ENCODE assay signal across 23 cellular contexts in the genomic region with DNA sequence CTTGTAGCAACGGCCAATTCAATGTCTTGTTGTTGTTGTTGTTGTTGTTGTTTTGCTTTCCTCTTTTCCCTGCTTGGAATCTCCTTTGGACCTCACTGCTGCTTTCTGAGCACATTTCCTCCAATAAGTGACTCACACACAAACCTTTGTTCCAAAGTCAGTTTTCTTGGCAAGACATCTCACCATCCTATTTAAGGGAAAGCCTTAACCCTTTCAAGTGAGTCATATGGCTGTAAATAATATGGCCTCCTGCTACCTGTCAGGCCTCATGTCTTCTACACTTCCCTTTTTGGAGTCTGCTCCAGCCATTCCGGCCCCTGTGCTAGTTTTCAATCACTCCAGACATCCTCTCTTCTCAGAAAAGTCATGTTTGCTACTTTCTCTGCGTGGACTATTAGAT.
DNase-seq lines count a peak whose midpoint lies in the region; ATAC-seq and TF ChIP-seq lines count a peak whose summit lies in the region.
"Had no signal": no experiment of that assay in that cellular context is flagged by ENCODE, and none has a peak within 500 bp of the region (broad histone marks: within the 10 kb centered on the region; RNA-seq: fewer than 3 reads in every experiment).

No MANE protein-coding gene starts in this region.

- TF ChIP-seq CTCF in upper lobe of right lung (IDR thresholded peaks at IDR 0.05): no peak

- intact Hi-C loops in upper lobe of right lung (cut with DNase I) (no loop called here), cardiac septum (cut with DNase I) (no loop called here)

- no peak overlapping the region for H3K27ac ChIP-seq in upper lobe of right lung
- H3K27ac ChIP-seq: BLaER1 treated with 17β-estradiol and CSF1 and Interleukin-3, amounts not matched to agents 10 nM and 100 nM; heart left ventricle; KMS-11; uterus had no signal

- no peaks in the 10 kb centered on the region for H3K36me3 ChIP-seq in upper lobe of right lung
- H3K36me3 ChIP-seq: BLaER1 treated with 17β-estradiol and CSF1 and Interleukin-3, amounts not matched to agents 10 nM and 100 nM; heart left ventricle; uterus had no signal

- H3K4me3 ChIP-seq in upper lobe of right lung: no peak overlapping the region
- H3K4me3 ChIP-seq: BLaER1 treated with 17β-estradiol and CSF1 and Interleukin-3, amounts not matched to agents 10 nM and 100 nM; heart left ventricle; uterus had no signal

- H3K4me1 ChIP-seq in upper lobe of right lung: no peaks in the 10 kb centered on the region
- H3K4me1 ChIP-seq: heart left ventricle, uterus had no signal

- DNase-seq in H4 (ENCODE audit: low spot score): peak; percentile 10
- peak; percentile 5 for DNase-seq in RKO (ENCODE audit: low spot score)
- DNase-seq in dermis blood vessel endothelial cell: peak; percentile 65
- peak; percentile 13 for DNase-seq in kidney tubule cell (ENCODE audit: low spot score)
- DNase-seq in upper lobe of right lung: no peak
- no peak for DNase-seq in cardiac septum (ENCODE audit: low spot score)
- DNase-seq: activated CD4-positive, alpha-beta T cell treated with anti-CD3 and anti-CD28 coated beads for 48 hours; activated CD8-positive, alpha-beta memory T cell treated with anti-CD3 and anti-CD28 coated beads, Interleukin-2, amount 10 ng/mL, durations not matched to agents 7 days and 5 days; activated naive CD4-positive, alpha-beta T cell treated with anti-CD3 and anti-CD28 coated beads, Interleukin-2, amount 50 U/mL, for 16 hours; anterior cingulate cortex; effector memory CD8-positive, alpha-beta T cell; heart left ventricle; left ventricle myocardium superior; NCI-H187; posterior cingulate gyrus; SHP77; substantia nigra; T-helper 1 cell; uterus had no signal

- no peaks in the 10 kb centered on the region for H3K9me3 ChIP-seq in upper lobe of right lung
- H3K9me3 ChIP-seq: BLaER1 treated with 17β-estradiol and CSF1 and Interleukin-3, amounts not matched to agents 10 nM and 100 nM; heart left ventricle; uterus had no signal

- no peaks in the 10 kb centered on the region for H3K27me3 ChIP-seq in upper lobe of right lung
- H3K27me3 ChIP-seq: heart left ventricle, uterus had no signal

- ATAC-seq in upper lobe of right lung (no peak), HG02870 (IDR thresholded peaks at IDR 0.05; ENCODE audit: unreplicated experiment) (no peak), GM18520 (IDR thresholded peaks at IDR 0.05; ENCODE audit: unreplicated experiment) (no peak)
- ATAC-seq: activated CD8-positive, alpha-beta memory T cell treated with anti-CD3 and anti-CD28 coated beads, Interleukin-2, amount 10 ng/mL, durations not matched to agents 7 days and 5 days; effector memory CD8-positive, alpha-beta T cell; heart left ventricle; left ventricle myocardium superior had no signal

Comparison
In these comparisons a context has a peak if more than half of its experiments do, and no peak if none do; other contexts are left out.
1. DNase-seq: peak in H4 (single experiment), RKO (single experiment), dermis blood vessel endothelial cell (single experiment) and kidney tubule cell (single experiment); none in upper lobe of right lung (single experiment) and cardiac septum (single experiment).